Comparison of ENCODE assay signal across 2 cellular contexts in the genomic region with DNA sequence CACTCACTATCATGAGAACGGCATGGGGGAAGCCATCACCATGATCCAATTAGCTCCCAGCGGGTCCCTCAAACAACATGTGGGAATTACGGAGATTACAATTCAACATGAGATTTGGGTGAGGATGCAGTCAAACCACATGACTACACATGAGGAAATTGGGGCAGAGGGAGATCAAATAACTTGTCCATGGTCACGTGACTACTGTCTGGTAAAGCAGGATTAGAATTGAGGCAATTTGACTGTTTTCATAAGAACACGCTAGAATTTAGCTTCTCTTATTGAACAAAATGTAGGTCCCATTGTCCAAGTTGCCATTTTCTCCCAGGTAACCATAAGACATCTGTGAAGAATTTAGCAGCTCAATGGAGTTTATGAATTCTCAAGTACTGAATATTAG.
TF ChIP-seq lines count a peak whose summit lies in the region.

No MANE protein-coding gene starts in this region.

TF ChIP-seq in HepG2, 621 proteins besides CTCF, POLR2A, EP300 and RAD21:
- no peak for TF ChIP-seq RBM22 (optimal IDR thresholded peaks at IDR 0.05; ENCODE audit: low read length)
- no peak for TF ChIP-seq TEAD3 (CRISPR knock-in tag; optimal IDR thresholded peaks at IDR 0.05; ENCODE audit: borderline replicate concordance)
- TF ChIP-seq RAD51 (IDR thresholded peaks at IDR 0.05; ENCODE audit: borderline replicate concordance), result peak; percentile 81
- TF ChIP-seq, protein P1, sequence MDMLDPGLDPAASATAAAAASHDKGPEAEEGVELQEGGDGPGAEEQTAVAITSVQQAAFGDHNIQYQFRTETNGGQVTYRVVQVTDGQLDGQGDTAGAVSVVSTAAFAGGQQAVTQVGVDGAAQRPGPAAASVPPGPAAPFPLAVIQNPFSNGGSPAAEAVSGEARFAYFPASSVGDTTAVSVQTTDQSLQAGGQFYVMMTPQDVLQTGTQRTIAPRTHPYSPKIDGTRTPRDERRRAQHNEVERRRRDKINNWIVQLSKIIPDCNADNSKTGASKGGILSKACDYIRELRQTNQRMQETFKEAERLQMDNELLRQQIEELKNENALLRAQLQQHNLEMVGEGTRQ (IDR thresholded peaks at IDR 0.05; ENCODE audit: low read depth, low read length), result peak; percentile 71
- TF ChIP-seq, protein P1 (CRISPR knock-in tag; IDR thresholded peaks at IDR 0.05; ENCODE audit: borderline replicate concordance), result no peak
- TF ChIP-seq TEAD2 (CRISPR knock-in tag; IDR thresholded peaks at IDR 0.05), result no peak
- TF ChIP-seq, protein P2, sequence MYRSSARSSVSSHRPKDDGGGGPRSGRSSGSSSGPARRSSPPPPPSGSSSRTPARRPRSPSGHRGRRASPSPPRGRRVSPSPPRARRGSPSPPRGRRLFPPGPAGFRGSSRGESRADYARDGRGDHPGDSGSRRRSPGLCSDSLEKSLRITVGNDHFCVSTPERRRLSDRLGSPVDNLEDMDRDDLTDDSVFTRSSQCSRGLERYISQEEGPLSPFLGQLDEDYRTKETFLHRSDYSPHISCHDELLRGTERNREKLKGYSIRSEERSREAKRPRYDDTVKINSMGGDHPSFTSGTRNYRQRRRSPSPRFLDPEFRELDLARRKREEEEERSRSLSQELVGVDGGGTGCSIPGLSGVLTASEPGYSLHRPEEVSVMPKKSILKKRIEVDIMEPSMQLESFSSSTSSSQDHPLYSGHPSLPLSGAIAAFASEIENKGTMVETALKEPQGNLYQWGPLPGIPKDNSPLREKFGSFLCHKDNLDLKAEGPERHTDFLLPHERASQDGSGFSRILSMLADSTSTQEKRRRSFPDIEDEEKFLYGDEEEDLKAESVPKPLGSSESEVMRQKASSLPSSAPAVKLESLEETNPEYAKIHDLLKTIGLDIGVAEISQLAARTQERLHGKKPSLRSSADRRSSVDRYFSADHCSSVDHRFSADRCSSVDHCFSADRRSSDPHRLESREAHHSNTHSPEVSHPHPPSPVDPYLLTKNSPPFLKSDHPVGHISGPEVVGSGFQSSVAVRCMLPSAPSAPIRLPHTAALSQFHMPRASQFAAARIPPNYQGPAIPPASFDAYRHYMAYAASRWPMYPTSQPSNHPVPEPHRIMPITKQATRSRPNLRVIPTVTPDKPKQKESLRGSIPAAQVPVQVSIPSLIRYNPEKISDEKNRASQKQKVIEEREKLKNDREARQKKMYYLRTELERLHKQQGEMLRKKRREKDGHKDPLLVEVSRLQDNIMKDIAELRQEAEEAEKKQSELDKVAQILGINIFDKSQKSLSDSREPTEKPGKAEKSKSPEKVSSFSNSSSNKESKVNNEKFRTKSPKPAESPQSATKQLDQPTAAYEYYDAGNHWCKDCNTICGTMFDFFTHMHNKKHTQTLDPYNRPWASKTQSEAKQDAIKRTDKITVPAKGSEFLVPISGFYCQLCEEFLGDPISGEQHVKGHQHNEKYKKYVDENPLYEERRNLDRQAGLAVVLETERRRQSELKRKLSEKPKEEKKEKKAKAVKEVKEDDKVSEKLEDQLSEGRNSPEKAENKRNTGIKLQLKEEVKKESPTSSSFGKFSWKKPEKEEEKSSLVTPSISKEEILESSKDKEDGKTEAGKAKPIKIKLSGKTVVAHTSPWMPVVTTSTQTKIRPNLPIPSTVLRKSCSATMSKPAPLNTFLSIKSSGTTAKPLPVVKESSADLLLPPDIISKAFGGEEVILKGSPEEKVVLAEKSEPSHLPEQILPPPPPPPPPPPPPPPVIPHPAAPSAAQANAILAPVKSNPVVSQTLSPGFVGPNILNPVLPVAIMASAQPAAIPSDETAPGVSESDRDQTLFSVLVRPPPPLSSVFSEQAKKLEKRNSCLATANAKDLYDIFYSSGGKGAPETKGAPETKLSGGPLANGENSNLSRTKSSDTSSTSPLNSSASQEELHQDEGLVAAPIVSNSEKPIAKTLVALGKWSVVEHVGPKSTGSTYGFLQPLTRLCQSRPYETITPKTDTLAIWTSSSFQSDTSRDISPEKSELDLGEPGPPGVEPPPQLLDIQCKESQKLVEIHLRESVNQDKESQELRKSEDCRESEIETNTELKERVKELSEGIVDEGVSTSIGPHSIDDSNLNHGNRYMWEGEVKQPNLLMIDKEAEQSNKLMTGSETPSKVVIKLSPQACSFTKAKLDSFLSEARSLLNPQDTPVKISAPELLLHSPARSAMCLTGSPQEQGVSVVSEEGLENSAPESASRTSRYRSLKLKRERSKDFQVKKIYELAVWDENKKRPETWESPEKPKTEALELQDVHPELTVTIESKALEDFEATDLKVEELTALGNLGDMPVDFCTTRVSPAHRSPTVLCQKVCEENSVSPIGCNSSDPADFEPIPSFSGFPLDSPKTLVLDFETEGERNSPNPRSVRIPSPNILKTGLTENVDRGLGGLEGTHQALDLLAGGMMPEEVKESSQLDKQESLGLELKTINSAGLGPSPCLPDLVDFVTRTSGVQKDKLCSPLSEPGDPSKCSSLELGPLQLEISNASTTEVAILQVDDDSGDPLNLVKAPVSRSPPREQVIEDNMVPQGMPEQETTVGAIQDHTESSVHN (CRISPR knock-in tag; IDR thresholded peaks at IDR 0.05), result no peak
- no peak for TF ChIP-seq GABPA (IDR thresholded peaks at IDR 0.05; ENCODE audit: low read depth, low read length)
- no peak for TF ChIP-seq GABPA (CRISPR knock-in tag; IDR thresholded peaks at IDR 0.05; ENCODE audit: low read depth)
- no peak for TF ChIP-seq FOXP1 (IDR thresholded peaks at IDR 0.05)
- no peak for TF ChIP-seq FOXP1 (CRISPR knock-in tag; IDR thresholded peaks at IDR 0.05)
- no peak for TF ChIP-seq SRSF4 (IDR thresholded peaks at IDR 0.05; ENCODE audit: low read depth, low read length, poor library complexity, severe bottlenecking)

TF ChIP-seq in K562, 482 proteins besides CTCF, POLR2A, EP300 and RAD21:
- no peak for TF ChIP-seq PHF20 (IDR thresholded peaks at IDR 0.05; ENCODE audit: partially characterized antibody)
- TF ChIP-seq ZNF79 (CRISPR knock-in tag; IDR thresholded peaks at IDR 0.05; ENCODE audit: low read depth), result no peak
- TF ChIP-seq, protein P3, sequence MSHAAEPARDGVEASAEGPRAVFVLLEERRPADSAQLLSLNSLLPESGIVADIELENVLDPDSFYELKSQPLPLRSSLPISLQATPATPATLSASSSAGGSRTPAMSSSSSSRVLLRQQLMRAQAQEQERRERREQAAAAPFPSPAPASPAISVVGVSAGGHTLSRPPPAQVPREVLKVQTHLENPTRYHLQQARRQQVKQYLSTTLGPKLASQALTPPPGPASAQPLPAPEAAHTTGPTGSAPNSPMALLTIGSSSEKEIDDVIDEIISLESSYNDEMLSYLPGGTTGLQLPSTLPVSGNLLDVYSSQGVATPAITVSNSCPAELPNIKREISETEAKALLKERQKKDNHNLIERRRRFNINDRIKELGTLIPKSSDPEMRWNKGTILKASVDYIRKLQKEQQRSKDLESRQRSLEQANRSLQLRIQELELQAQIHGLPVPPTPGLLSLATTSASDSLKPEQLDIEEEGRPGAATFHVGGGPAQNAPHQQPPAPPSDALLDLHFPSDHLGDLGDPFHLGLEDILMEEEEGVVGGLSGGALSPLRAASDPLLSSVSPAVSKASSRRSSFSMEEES (CRISPR knock-in tag; IDR thresholded peaks at IDR 0.05), result peak; percentile 80
